ENCODE assay signal across 10 cellular contexts in the genomic region with DNA sequence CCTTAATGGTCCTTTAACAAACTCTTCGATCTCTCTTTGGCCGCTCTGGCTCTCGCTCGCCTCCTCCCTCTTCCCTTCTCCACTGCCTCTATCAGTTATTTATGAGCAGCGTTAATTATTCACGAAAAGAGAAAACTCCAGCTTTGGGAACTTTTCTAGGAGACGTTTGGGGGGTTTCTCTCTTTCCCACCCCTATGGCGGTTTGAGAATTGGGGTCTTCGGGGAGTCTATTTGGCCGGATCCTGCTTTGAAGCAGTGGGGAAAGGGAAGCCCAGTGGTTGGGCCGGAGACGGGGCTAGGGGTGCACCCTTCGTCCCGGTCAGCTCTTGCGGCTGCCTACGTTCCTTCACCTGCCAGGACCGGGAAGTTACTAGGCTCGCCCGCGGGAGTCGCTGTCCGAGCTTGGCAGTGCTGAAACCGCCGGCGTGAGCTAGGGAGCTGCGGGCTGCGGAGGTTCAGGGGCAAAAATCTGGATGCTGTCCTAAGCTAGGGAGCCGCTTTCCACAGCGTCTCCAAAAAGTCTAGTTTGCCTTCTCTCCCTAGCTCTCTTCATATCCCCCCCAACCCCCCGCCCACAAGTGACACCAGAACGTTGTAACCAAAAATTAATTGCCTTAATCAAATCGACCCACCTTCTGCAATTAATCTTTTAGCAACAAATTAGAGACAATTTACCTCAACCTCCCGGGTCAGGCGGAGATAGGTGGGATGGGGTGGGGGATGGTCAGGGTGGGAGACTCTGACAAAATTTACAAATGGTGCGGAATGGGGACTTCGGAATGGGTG. TPM values are rescaled to one million over a fixed set of nuclear protein-coding genes. Genes with fewer than 3 reads are reported as not detected.
DNase-seq lines count a peak whose midpoint lies in the region; ATAC-seq and TF ChIP-seq lines count a peak whose summit lies in the region.
"Had no signal": no experiment of that assay in that cellular context is flagged by ENCODE, and none has a peak within 500 bp of the region (broad histone marks: within the 10 kb centered on the region; RNA-seq: fewer than 3 reads in every experiment).

No MANE protein-coding gene starts in this region.

- ATAC-seq in left colon (peak; percentile 69), HG02852 (IDR thresholded peaks at IDR 0.05; ENCODE audit: unreplicated experiment) (no peak)
- ATAC-seq: Panc1 had no signal

- TF ChIP-seq CTCF in AG10803 (conservative IDR thresholded peaks at IDR 0.05; ENCODE audit: low read length) (no peak), astrocyte of the spinal cord (IDR thresholded peaks at IDR 0.05; ENCODE audit: low read depth, low read length) (no peak)

- in situ Hi-C loops in astrocyte of the spinal cord (cut with HindIII; ENCODE audit: low sequenced_read_pairs) = no loop called here

- intact Hi-C loops in left colon (cut with DNase I, micrococcal nuclease) = no loop called here

- H3K4me3 ChIP-seq in AG10803 (ENCODE audit: low read length) = no peak overlapping the region
- no peak overlapping the region for H3K4me3 ChIP-seq in astrocyte of the spinal cord (ENCODE audit: low read depth, low read length)

- DNase-seq in AG10803 (ENCODE audit: low read depth) = peak; percentile 23
- DNase-seq in HuH-7 (ENCODE audit: low spot score) = peak; percentile 64
- peak; percentile 55 for DNase-seq in astrocyte of the spinal cord (ENCODE audit: low read depth, low spot score)
- DNase-seq in left colon = peak in 1 of 2 donors; percentile 50
- DNase-seq in DMS153 treated with DMSO at 0.1 percent for 48 hours (lab: John Stamatoyannopoulos, UW; ENCODE audit: unreplicated experiment) = no peak
- DNase-seq in NCI-H1694 treated with DMSO at 0.1 percent for 48 hours (lab: John Stamatoyannopoulos, UW) = no peak
- DNase-seq in NCI-H2196 treated with DMSO at 0.1 percent for 48 hours (lab: John Stamatoyannopoulos, UW; ENCODE audit: unreplicated experiment) = no peak

RNA-seq across cellular contexts. Expression of gene SKOR2, which starts 8.9 kb away (rescaled TPM):
- not detected for total RNA-seq in left colon
- total RNA-seq: mononuclear cell had no signal

Comparison
In these comparisons a context has a peak if more than half of its experiments do, and no peak if none do; other contexts are left out.
1. DNase-seq: peak in AG10803 (single experiment), HuH-7 (single experiment) and astrocyte of the spinal cord (single experiment); none in DMS153 treated with DMSO at 0.1 percent for 48 hours (single experiment), NCI-H1694 treated with DMSO at 0.1 percent for 48 hours (single experiment) and NCI-H2196 treated with DMSO at 0.1 percent for 48 hours (single experiment).